Comparison of ENCODE assay signal across 8 cellular contexts in genomic region chr9:5425006-5425628, GRCh38. TPM values are rescaled to one million over a fixed set of nuclear protein-coding genes. Genes with fewer than 3 reads are reported as not detected.
A peak's percentile ranks its signal among the peaks of the same experiment; 100 is the strongest.
DNase-seq lines count a peak whose midpoint lies in the region; ATAC-seq and TF ChIP-seq lines count a peak whose summit lies in the region.

No MANE protein-coding gene starts in this region.

- ATAC-seq in upper lobe of left lung (ENCODE audit: low FRiP score in 2 of 2) (no peak), GM21381 (IDR thresholded peaks at IDR 0.05; ENCODE audit: unreplicated experiment) (no peak)

- H2AFZ ChIP-seq in OCI-LY1 (ENCODE audit: low read length): no peak overlapping the region

- DNase-seq in GM20000 (ENCODE audit: low spot score) (peak; percentile 52), esophagus muscularis mucosa (ENCODE audit: extremely low spot score) (no peak), upper lobe of left lung (no peak), right atrium auricular region (ENCODE audit: low spot score) (no peak)
- no peak for DNase-seq in effector CD8-positive, alpha-beta T cell (lab: John Stamatoyannopoulos, UW)

- no peak overlapping the region for H3K4me3 ChIP-seq in OCI-LY1 (ENCODE audit: low read depth, low read length, poor library complexity, severe bottlenecking)
- no peak overlapping the region for H3K4me3 ChIP-seq in esophagus muscularis mucosa
- H3K4me3 ChIP-seq in upper lobe of left lung: no peak overlapping the region
- no peak overlapping the region for H3K4me3 ChIP-seq in right atrium auricular region

- no peaks in the 10 kb centered on the region for H3K36me3 ChIP-seq in OCI-LY1 (ENCODE audit: insufficient read depth, low read length)
- peaks cover 0 to 12% (median 3%) of the 10 kb centered on the region in 4 donors for H3K36me3 ChIP-seq in esophagus muscularis mucosa
- H3K36me3 ChIP-seq in upper lobe of left lung: peaks cover 0 to 6% (median 0%) of the 10 kb centered on the region in 4 donors
- H3K36me3 ChIP-seq in right atrium auricular region: no peaks in the 10 kb centered on the region

- H3K9me2 ChIP-seq in OCI-LY1 (ENCODE audit: low read depth, low read length): no peaks in the 10 kb centered on the region

- no peak overlapping the region for H3K9ac ChIP-seq in OCI-LY1 (ENCODE audit: low read length)

- no peak overlapping the region for H3K4me2 ChIP-seq in OCI-LY1 (ENCODE audit: low read length)

- TF ChIP-seq CTCF in C4-2B (conservative IDR thresholded peaks at IDR 0.05) (peak; percentile 78), GM20000 (IDR thresholded peaks at IDR 0.05; ENCODE audit: extremely low read depth, missing control alignments) (peak; percentile 42), OCI-LY1 (IDR thresholded peaks at IDR 0.05; ENCODE audit: low read length) (peak; percentile 82), esophagus muscularis mucosa (IDR thresholded peaks at IDR 0.05) (peak in 2 of 3 experiments; percentile 16 to 38), upper lobe of left lung (IDR thresholded peaks at IDR 0.05) (peak; percentile 31 to 52 (median 38)), right atrium auricular region (IDR thresholded peaks at IDR 0.05) (peak in 1 of 2 donors; percentile 49)

- H3K4me1 ChIP-seq in OCI-LY1 (ENCODE audit: insufficient read depth, low read length, severe bottlenecking) (no peaks in the 10 kb centered on the region), esophagus muscularis mucosa (no peaks in the 10 kb centered on the region), upper lobe of left lung (no peaks in the 10 kb centered on the region), right atrium auricular region (no peaks in the 10 kb centered on the region)

- intact Hi-C loops in esophagus muscularis mucosa (cut with DNase I): loop anchor here (10.0 kb wide), 1 partner anchor 670 kb away; no protein-coding TSS in a partner anchor

- H3K79me2 ChIP-seq in OCI-LY1 (ENCODE audit: insufficient read depth, low read length): no peaks in the 10 kb centered on the region

- H3K27ac ChIP-seq in C4-2B (no peak overlapping the region), OCI-LY1 (ENCODE audit: low read depth, low read length, poor library complexity, severe bottlenecking) (no peak overlapping the region), esophagus muscularis mucosa (replicated peaks in 1 of 4) (no peak overlapping the region), upper lobe of left lung (no peak overlapping the region), right atrium auricular region (no peak overlapping the region)

- no peak for TF ChIP-seq POLR2A in esophagus muscularis mucosa (IDR thresholded peaks at IDR 0.05; ENCODE audit: low read depth)
- no peak for TF ChIP-seq POLR2A in upper lobe of left lung (IDR thresholded peaks at IDR 0.05)

- WGBS in esophagus muscularis mucosa: 67% methylated on average over 2 of the region's 2 CpGs
- 64 to 94% methylated on average over 2 of the region's 2 CpGs for WGBS in upper lobe of left lung, 2 donors

- H3K9me3 ChIP-seq in OCI-LY1 (ENCODE audit: low read length) (no peaks in the 10 kb centered on the region), esophagus muscularis mucosa (no peaks in the 10 kb centered on the region), upper lobe of left lung (no peaks in the 10 kb centered on the region), right atrium auricular region (no peaks in the 10 kb centered on the region)

- H3K27me3 ChIP-seq in OCI-LY1 (ENCODE audit: insufficient read depth, low read length): no peaks in the 10 kb centered on the region
- H3K27me3 ChIP-seq in esophagus muscularis mucosa: no peaks in the 10 kb centered on the region
- H3K27me3 ChIP-seq in upper lobe of left lung: no peaks in the 10 kb centered on the region
- H3K27me3 ChIP-seq in right atrium auricular region: no peaks in the 10 kb centered on the region

- no peaks in the 10 kb centered on the region for H3F3A ChIP-seq in OCI-LY1 (ENCODE audit: insufficient read depth, low read length)

- no peak for TF ChIP-seq EP300 in esophagus muscularis mucosa (IDR thresholded peaks at IDR 0.05)
- TF ChIP-seq EP300 in upper lobe of left lung (IDR thresholded peaks at IDR 0.05): no peak

- no peaks in the 10 kb centered on the region for H4K20me1 ChIP-seq in OCI-LY1 (ENCODE audit: insufficient read depth, low read length)

RNA-seq across cellular contexts. Expression of gene PLGRKT, which starts 12.6 kb away (rescaled TPM):
- total RNA-seq in esophagus muscularis mucosa (10 to 100 TPM; 11.1 to 18.3 (median 11.7) TPM), upper lobe of left lung (10 to 100 TPM in 5 of 6 donors, 1 to 10 TPM in 1; 3.1 to 19.3 (median 14.4) TPM), right atrium auricular region (10 to 100 TPM; 17.6 to 30.4 TPM)

RNA-seq across cellular contexts. Expression of gene CD274, which starts 25.2 kb away (rescaled TPM):
- total RNA-seq in esophagus muscularis mucosa (1 to 10 TPM in 3 of 4 donors, under 1 TPM in 1; 0.65 to 4.5 (median 2.6) TPM), upper lobe of left lung (10 to 100 TPM; 11.6 to 20.8 (median 14.4) TPM), right atrium auricular region (10 to 100 TPM in 1 of 2 donors, 1 to 10 TPM in 1; 6.6 to 14.1 TPM)
